2 cellular contexts compared by ENCODE assay signal in genomic region chr5:17239953-17240352, GRCh38.
TF ChIP-seq lines count a peak whose summit lies in the region.

No MANE protein-coding gene starts in this region.

TF ChIP-seq in A549, 52 proteins besides CTCF, POLR2A, EP300 and RAD21:
- peak; percentile 28; the same call in 1 of the 2 replicates for TF ChIP-seq ZC3H11A (IDR thresholded peaks at IDR 0.05)
- TF ChIP-seq EHF (CRISPR knock-in tag; IDR thresholded peaks at IDR 0.05) = no peak

TF ChIP-seq in IMR-90, 13 proteins besides CTCF, POLR2A, EP300 and RAD21:
- TF ChIP-seq NFE2L2 (IDR thresholded peaks at IDR 0.05; ENCODE audit: low read depth, low read length) = no peak
